Comparison of ENCODE assay signal across 8 cellular contexts in the genomic region with DNA sequence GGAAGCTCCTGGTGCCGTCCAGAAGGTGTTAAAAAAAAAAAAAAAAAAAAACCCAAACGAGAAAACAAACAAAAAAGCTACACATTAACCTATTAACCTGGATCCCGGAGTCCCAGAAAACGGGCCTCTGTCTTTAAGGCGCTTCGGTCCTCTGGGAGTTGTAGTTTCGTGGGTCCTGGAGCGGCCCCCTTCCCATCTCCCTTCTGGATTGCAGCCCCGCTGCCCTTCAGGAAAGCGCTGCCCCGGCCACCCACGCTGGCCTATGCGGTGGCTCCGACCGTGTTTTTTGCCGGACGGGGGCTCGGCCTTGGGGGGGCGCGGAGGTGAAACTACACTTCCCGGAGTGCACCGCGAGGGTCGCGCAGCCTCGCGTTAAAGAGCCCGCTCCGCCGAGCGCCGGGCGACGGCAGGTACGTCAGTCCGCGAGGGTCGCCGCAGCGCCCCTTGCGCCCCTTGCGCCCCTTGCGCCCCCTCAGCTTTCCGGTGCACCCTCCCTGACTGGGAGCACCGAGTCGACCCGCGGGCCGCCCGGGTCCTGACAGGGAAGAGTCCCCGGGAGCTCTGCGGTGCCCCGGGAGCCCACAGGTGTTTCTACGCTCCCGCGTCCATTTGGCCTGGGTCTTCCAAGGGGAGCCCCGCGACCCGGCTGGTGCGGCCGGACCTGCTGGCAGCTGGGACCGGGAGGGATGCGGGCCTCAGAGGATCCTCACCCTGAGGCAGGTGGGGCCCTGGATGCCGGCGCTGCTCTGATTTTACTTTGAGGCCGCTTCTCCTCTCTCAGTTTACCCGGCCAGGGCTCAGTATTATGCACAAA. TPM values are rescaled to one million over a fixed set of nuclear protein-coding genes. Genes with fewer than 3 reads are reported as not detected.
DNase-seq lines count a peak whose midpoint lies in the region; ATAC-seq and TF ChIP-seq lines count a peak whose summit lies in the region.

A gene (plus strand): TSS at position 375 of the 814 bp plus-strand sequence. CDS start 8,596 bp downstream, outside the sequence.

- ATAC-seq in GM19468 (IDR thresholded peaks at IDR 0.05; ENCODE audit: extremely low read depth, unreplicated experiment), result peak; percentile 68

- H3K4me3 Mint-ChIP-seq in Calu3 (ENCODE audit: low read depth, unreplicated experiment), result peak within 1 kb of the TSS; percentile 99

- POLR2A ChIA-PET in RWPE1 (lab: Yijun Ruan, JAX; ENCODE audit: low non-redundant PET), result interaction anchor here (0.6 to 1.0 kb wide), 4 partner anchors 15 to 268 kb away, joined by 3 to 7 read pairs (median 4); a partner anchor contains a TSS

- H3K4me1 Mint-ChIP-seq in Calu3 (ENCODE audit: low read depth, unreplicated experiment), result peaks cover 9% of the 10 kb centered on the region

- peak within 1 kb of the TSS; percentile 88 for H3K27ac ChIP-seq in RWPE1

- peak within 1 kb of the TSS; percentile 70 for H3K27ac Mint-ChIP-seq in Calu3 (ENCODE audit: unreplicated experiment)

- intact Hi-C loops in Calu3 (cut with micrococcal nuclease; ENCODE audit: unreplicated experiment), result loop anchor here (2.0 kb wide), 1 partner anchor 74 kb away; no protein-coding TSS in a partner anchor

- H3K36me3 Mint-ChIP-seq in Calu3 (ENCODE audit: insufficient read depth, unreplicated experiment), result peaks cover 17% of the 10 kb centered on the region

- DNase-seq in Calu3 (peak; percentile 76), HS-5 (ENCODE audit: low read depth) (peak; percentile 35), RWPE1 (ENCODE audit: low spot score) (peak; percentile 78), germinal center (ENCODE audit: low spot score) (peak; percentile 78), nucleus accumbens (lab: John Stamatoyannopoulos, UW) (peak in 51 of 56 donors; percentile 10 to 87 (median 67)), superior temporal gyrus (ENCODE audit: extremely low spot score) (peak; percentile 76)
- peak; percentile 41 for DNase-seq in activated gamma-delta T cell treated with anti-CD3 and anti-CD28 coated beads, Interleukin-2, amount 50 U/mL, for 16 hours (ENCODE audit: low read depth)

- H3K27me3 Mint-ChIP-seq in Calu3 (ENCODE audit: unreplicated experiment), result no peaks in the 10 kb centered on the region

- no peaks in the 10 kb centered on the region for H3K9me3 Mint-ChIP-seq in Calu3 (ENCODE audit: low read depth, unreplicated experiment)

- no peak for TF ChIP-seq CTCF in Calu3 (IDR thresholded peaks at IDR 0.05; ENCODE audit: unreplicated experiment)
- TF ChIP-seq CTCF in RWPE1 (conservative IDR thresholded peaks at IDR 0.05; ENCODE audit: low read depth), result no peak

- BruUV-seq in Calu3 (replicated peaks; lab: Mats Ljungman, UMichigan), result no TSS peak

- CTCF ChIA-PET in Calu3 (lab: Charles Lee), result interaction anchor here (0.5 to 2.3 kb wide), 8 partner anchors 8 to 1213 kb away, joined by 3 to 11 read pairs (median 4); a partner anchor contains a TSS
- CTCF ChIA-PET in RWPE1 (lab: Yijun Ruan, JAX), result interaction anchor here (0.6 kb wide), 2 partner anchors 96 to 200 kb away, joined by 3 to 4 read pairs; no protein-coding TSS in a partner anchor

RNA-seq across cellular contexts. Expression of the gene that starts here (rescaled TPM):
- 27.6 and 29.1 TPM in 2 replicates for total RNA-seq in Calu3 (2022)

Comparison
In these comparisons a context has a peak if more than half of its experiments do, and no peak if none do; other contexts are left out.
1. Peak in every context shown above with its lines: DNase-seq, ATAC-seq and H3K27ac ChIP-seq.